9 cellular contexts compared by ENCODE assay signal in genomic region chr6:31727034-31727716, GRCh38. TPM values are rescaled to one million over a fixed set of nuclear protein-coding genes. Genes with fewer than 3 reads are reported as not detected.
A peak's percentile ranks its signal among the peaks of the same experiment; 100 is the strongest.
DNase-seq lines count a peak whose midpoint lies in the region; ATAC-seq and TF ChIP-seq lines count a peak whose summit lies in the region.
"Had no signal": no experiment of that assay in that cellular context is flagged by ENCODE, and none has a peak within 500 bp of the region (broad histone marks: within the 10 kb centered on the region; RNA-seq: fewer than 3 reads in every experiment).

No MANE protein-coding gene starts in this region.

- peaks cover 7% of the 10 kb centered on the region for H3K4me1 Mint-ChIP-seq in MCF 10A (ENCODE audit: insufficient read depth, unreplicated experiment)

- H3K27ac ChIP-seq in breast epithelium (peak overlapping the region; percentile 58 to 97), right cardiac atrium (ENCODE audit: low read length) (no peak overlapping the region), upper lobe of left lung (peak overlapping the region; percentile 87 to 99 (median 94))
- H3K27ac ChIP-seq: foreskin keratinocyte had no signal

- CTCF ChIA-PET in MCF 10A (lab: Yijun Ruan, JAX), result interaction anchor here (0.5 to 2.3 kb wide), 5 partner anchors 10 to 1182 kb away, joined by 3 to 7 read pairs (median 5); no protein-coding TSS in a partner anchor

- no peak for DNase-seq in breast epithelium (ENCODE audit: low spot score in 2 of 2)
- DNase-seq in MCF 10A (ENCODE audit: unreplicated experiment), result no peak
- peak; percentile 91 for DNase-seq in RPMI8226
- DNase-seq in right cardiac atrium, result peak in 2 of 3 donors; percentile 61 to 67
- DNase-seq in upper lobe of left lung, result peak in 1 of 2 donors; percentile 62
- no peak for DNase-seq in NOMO-1 (lab: John Stamatoyannopoulos, UW; ENCODE audit: unreplicated experiment in 2 of 2)
- DNase-seq in DMS153 (lab: John Stamatoyannopoulos, UW), result no peak
- DNase-seq: foreskin keratinocyte had no signal

- H3K36me3 Mint-ChIP-seq in MCF 10A (ENCODE audit: insufficient read depth, unreplicated experiment), result peaks cover 20% of the 10 kb centered on the region

- BruUV-seq in MCF 10A (replicated peaks; lab: Mats Ljungman, UMichigan), result no TSS peak

- TF ChIP-seq CTCF in breast epithelium (IDR thresholded peaks at IDR 0.05) (no peak), MCF 10A (IDR thresholded peaks at IDR 0.05; ENCODE audit: unreplicated experiment) (no peak), upper lobe of left lung (IDR thresholded peaks at IDR 0.05) (no peak)

- 62% methylated on average over 7 of the region's 7 CpGs for WGBS in right cardiac atrium
- WGBS in upper lobe of left lung, 2 donors, result 69 to 72% methylated on average over 7 of the region's 7 CpGs

- no peaks in the 10 kb centered on the region for H3K27me3 Mint-ChIP-seq in MCF 10A (ENCODE audit: insufficient read depth, unreplicated experiment)

- TF ChIP-seq POLR2A in breast epithelium (IDR thresholded peaks at IDR 0.05) (no peak), upper lobe of left lung (IDR thresholded peaks at IDR 0.05) (peak in 1 of 4 donors; percentile 43)

- peaks cover 0 to 5% of the 10 kb centered on the region in 2 donors for H3K4me1 ChIP-seq in breast epithelium
- H3K4me1 ChIP-seq in right cardiac atrium (ENCODE audit: control insufficient read depth, insufficient read depth, low read length), result no peaks in the 10 kb centered on the region
- peaks cover 30 to 60% (median 49%) of the 10 kb centered on the region in 4 donors for H3K4me1 ChIP-seq in upper lobe of left lung

- no peak for ATAC-seq in right cardiac atrium
- ATAC-seq in upper lobe of left lung (ENCODE audit: low FRiP score in 2 of 2), result peak in 1 of 2 donors; percentile 28
- no peak for ATAC-seq in GM18519 (IDR thresholded peaks at IDR 0.05; ENCODE audit: low FRiP score, unreplicated experiment)
- ATAC-seq: foreskin keratinocyte had no signal

- peaks cover 6% of the 10 kb centered on the region for H3K36me3 ChIP-seq in breast epithelium
- peaks cover 9 to 42% (median 19%) of the 10 kb centered on the region in 4 donors for H3K36me3 ChIP-seq in upper lobe of left lung

- no peaks in the 10 kb centered on the region for H3K9me3 Mint-ChIP-seq in MCF 10A (ENCODE audit: unreplicated experiment)

- no peak for TF ChIP-seq EP300 in upper lobe of left lung (IDR thresholded peaks at IDR 0.05)

- intact Hi-C loops in breast epithelium (cut with DNase I; ENCODE audit: low total_unique reads) (loop anchor here (5.0 kb wide), 1 partner anchor 105 kb away; no protein-coding TSS in a partner anchor), MCF 10A (cut with micrococcal nuclease) (no loop called here), right cardiac atrium (cut with DNase I) (loop anchor here in 2 of 4 donors (5.0 to 10.0 kb wide), 3 partner anchors 45 to 108 kb away; partner anchors contain the start of genes CSNK2B (in 1 of the 2), LY6G5B (in 1 of the 2) and LY6G5C (in 1 of the 2))

- no peaks in the 10 kb centered on the region for H3K9me3 ChIP-seq in breast epithelium
- H3K9me3 ChIP-seq in right cardiac atrium (ENCODE audit: control insufficient read depth, low read length), result no peaks in the 10 kb centered on the region
- no peaks in the 10 kb centered on the region for H3K9me3 ChIP-seq in upper lobe of left lung

- no peak overlapping the region for H3K4me3 Mint-ChIP-seq in MCF 10A (ENCODE audit: unreplicated experiment)

- no peak overlapping the region for H3K27ac Mint-ChIP-seq in MCF 10A (ENCODE audit: low read depth, unreplicated experiment)

- H3K4me3 ChIP-seq in breast epithelium (no peak overlapping the region), right cardiac atrium (ENCODE audit: low read length) (no peak overlapping the region), upper lobe of left lung (peak overlapping the region in 1 of 4 donors; percentile 80)

- H3K27me3 ChIP-seq in breast epithelium, result no peaks in the 10 kb centered on the region
- no peaks in the 10 kb centered on the region for H3K27me3 ChIP-seq in right cardiac atrium (ENCODE audit: control insufficient read depth, insufficient read depth)
- H3K27me3 ChIP-seq in upper lobe of left lung, result no peaks in the 10 kb centered on the region
- H3K27me3 ChIP-seq: foreskin keratinocyte had no signal

- POLR2A ChIA-PET in MCF 10A (lab: Yijun Ruan, JAX), result interaction anchor here (0.7 to 11.8 kb wide), 3 partner anchors 9 to 99 kb away, joined by 3 to 95 read pairs (median 3); partner anchors contain the start of genes CLIC1, HSPA1B and MSH5

RNA-seq across cellular contexts. Expression of gene DDAH2, which starts 1.9 kb away (rescaled TPM):
- total RNA-seq in breast epithelium (100 to 1,000 TPM in 2 of 3 donors, 10 to 100 TPM in 1; 100.0 to 212 (median 115) TPM), MCF 10A (2022) (8.5 and 13.5 TPM in 2 replicates), right cardiac atrium (10 to 100 TPM; 42.4 to 55.6 (median 49.3) TPM), upper lobe of left lung (100 to 1,000 TPM in 2 of 6 donors, 10 to 100 TPM in 4; 46.6 to 157 (median 83.7) TPM)
- 57.4 TPM for polyA plus RNA-seq in right cardiac atrium

RNA-seq across cellular contexts. Expression of gene MPIG6B, which starts 4.0 kb away (rescaled TPM):
- total RNA-seq in breast epithelium (under 1 TPM in 1 of 3 donors, not detected in 2; 0.16 TPM), MCF 10A (2022) (not detected in 2 replicates), right cardiac atrium (under 1 TPM in 3 of 4 donors, not detected in 1; 0.31 to 0.37 (median 0.35) TPM), upper lobe of left lung (1 to 10 TPM in 3 of 6 donors, under 1 TPM in 2, not detected in 1; 0.30 to 4.1 (median 1.2) TPM)
- polyA plus RNA-seq in right cardiac atrium, result 0.20 TPM
- total RNA-seq: foreskin keratinocyte had no signal

RNA-seq across cellular contexts. Expression of gene LY6G6C, which starts 5.6 kb away (rescaled TPM):
- total RNA-seq in breast epithelium (not detected), MCF 10A (2022) (0.32 TPM in 1 of 2 replicates, not detected in the other), right cardiac atrium (not detected), upper lobe of left lung (under 1 TPM in 1 of 6 donors, not detected in 5; 0.23 TPM)
- polyA plus RNA-seq in right cardiac atrium, result 0.18 TPM
- total RNA-seq: foreskin keratinocyte had no signal

RNA-seq across cellular contexts. Expression of gene CLIC1, which starts 9.2 kb away (rescaled TPM):
- total RNA-seq in breast epithelium (100 to 1,000 TPM; 266 to 325 (median 318) TPM), MCF 10A (2022) (511 and 632 TPM in 2 replicates), right cardiac atrium (100 to 1,000 TPM in 3 of 4 donors, 10 to 100 TPM in 1; 99.4 to 153 (median 116) TPM), upper lobe of left lung (100 to 1,000 TPM; 138 to 497 (median 277) TPM)
- polyA plus RNA-seq in right cardiac atrium, result 116 TPM

RNA-seq across cellular contexts. Expression of gene LY6G6D, which starts 12.0 kb away (rescaled TPM):
- total RNA-seq in breast epithelium, result not detected
- total RNA-seq in MCF 10A (2022), result not detected in 2 replicates
- total RNA-seq in right cardiac atrium, result not detected
- not detected for polyA plus RNA-seq in right cardiac atrium
- not detected for total RNA-seq in upper lobe of left lung
- total RNA-seq: foreskin keratinocyte had no signal
- polyA plus RNA-seq: foreskin keratinocyte had no signal

Comparison
In these comparisons a context has a peak if more than half of its experiments do, and no peak if none do; other contexts are left out.
1. DNase-seq: peak in RPMI8226 (single experiment) and right cardiac atrium (2 of 3); none in breast epithelium (0 of 2), MCF 10A (single experiment), NOMO-1 (0 of 2) and DMS153 (single experiment).